Comparison of ENCODE assay signal across 38 cellular contexts in genomic region chr5:147306351-147306750, GRCh38.
"Had no signal": no experiment of that assay in that cellular context is flagged by ENCODE, and none has a peak within 500 bp of the region (broad histone marks: within the 10 kb centered on the region; RNA-seq: fewer than 3 reads in every experiment).

No MANE protein-coding gene starts in this region.

- ATAC-seq: activated CD4-positive, CD25-positive, alpha-beta regulatory T cell treated with anti-CD3 and anti-CD28 coated beads, Interleukin-2, amount 50 U/mL, for 24 hours; activated CD8-positive, alpha-beta T cell treated with anti-CD3 and anti-CD28 coated beads for 36 hours; activated naive CD4-positive, alpha-beta T cell treated with anti-CD3 and anti-CD28 coated beads, Interleukin-2, amount 50 U/mL, for 72 hours; activated T-cell treated with anti-CD3 and anti-CD28 coated beads, Interleukin-2, amount 50 U/mL, for 4 hours; activated T-cell treated with anti-CD3 and anti-CD28 coated beads, Interleukin-2, amount 50 U/mL, for 72 hours; activated T-helper 17 cell treated with anti-CD3 and anti-CD28 coated beads, Interleukin-2, amount 50 U/mL, for 72 hours; body of pancreas had no signal

- H3K27me3 Mint-ChIP-seq: activated CD4-positive, alpha-beta memory T cell treated with anti-CD3 and anti-CD28 coated beads for 36 hours; activated CD4-positive, alpha-beta T cell treated with anti-CD3 and anti-CD28 coated beads, Interleukin-2, amount 10 ng/mL, durations not matched to agents 24 days and 14 days; activated CD8-positive, alpha-beta T cell treated with anti-CD3 and anti-CD28 coated beads for 36 hours; activated naive CD8-positive, alpha-beta T cell treated with anti-CD3 and anti-CD28 coated beads for 36 hours; activated T-helper 17 cell treated with anti-CD3 and anti-CD28 coated beads, Interleukin-2, amount 50 U/mL, for 72 hours had no signal

- H3K27ac Mint-ChIP-seq: activated CD4-positive, alpha-beta memory T cell treated with anti-CD3 and anti-CD28 coated beads for 36 hours; activated CD4-positive, alpha-beta T cell treated with anti-CD3 and anti-CD28 coated beads, Interleukin-2, amount 10 ng/mL, durations not matched to agents 24 days and 14 days; activated CD8-positive, alpha-beta T cell treated with anti-CD3 and anti-CD28 coated beads for 36 hours; activated naive CD4-positive, alpha-beta T cell treated with anti-CD3 and anti-CD28 coated beads for 36 hours; activated naive CD4-positive, alpha-beta T cell treated with anti-CD3 and anti-CD28 coated beads, Interleukin-2, amount 50 U/mL, for 72 hours; activated naive CD8-positive, alpha-beta T cell treated with anti-CD3 and anti-CD28 coated beads for 36 hours; activated T-cell treated with anti-CD3 and anti-CD28 coated beads, Interleukin-2, amount 50 U/mL, for 72 hours; activated T-helper 1 cell treated with anti-CD3 and anti-CD28 coated beads, Interleukin-12 subunit alpha, Interleukin-12 subunit beta, Interleukin-2, Interleukin-4 antibody, amounts not matched to agents 30 ng/mL and 10 ng/mL and 1 ng/mL, durations not matched to agents 14 hours and 24 hours and 36 hours; activated T-helper 17 cell treated with anti-CD3 and anti-CD28 coated beads, Interleukin-2, amount 50 U/mL, for 72 hours; T-helper 1 cell treated with Interleukin-12 subunit alpha and Interleukin-12 subunit beta and Interleukin-4 antibody, amounts not matched to agents 30 μg/mL and 1 μg/mL, for 36 hours; T-helper 2 cell treated with Interferon-gamma antibody and Interleukin-4, amounts not matched to agents 5 μg/mL and 100 μg/mL, for 36 hours had no signal

- H3K36me3 ChIP-seq: adrenal gland, brain microvascular endothelial cell, breast epithelium had no signal

- H3K9me3 ChIP-seq: adrenal gland, body of pancreas, breast epithelium had no signal

- H3K27me3 ChIP-seq: adrenal gland, body of pancreas, brain microvascular endothelial cell, breast epithelium had no signal

- H3K27ac ChIP-seq: body of pancreas, brain microvascular endothelial cell, breast epithelium, VCaP had no signal

- H3K36me3 Mint-ChIP-seq: activated CD4-positive, alpha-beta memory T cell treated with anti-CD3 and anti-CD28 coated beads for 36 hours; activated naive CD4-positive, alpha-beta T cell treated with anti-CD3 and anti-CD28 coated beads, Interleukin-2, amount 50 U/mL, for 72 hours; activated naive CD8-positive, alpha-beta T cell treated with anti-CD3 and anti-CD28 coated beads for 36 hours had no signal

- FAIRE-seq: astrocyte, TTC549 had no signal

- H3K4me1 Mint-ChIP-seq: activated CD4-positive, alpha-beta T cell treated with anti-CD3 and anti-CD28 coated beads, Interleukin-2, amount 10 ng/mL, durations not matched to agents 24 days and 14 days; activated naive CD8-positive, alpha-beta T cell treated with anti-CD3 and anti-CD28 coated beads for 36 hours; activated T-helper 17 cell treated with anti-CD3 and anti-CD28 coated beads, Interleukin-2, amount 50 U/mL, for 72 hours had no signal

- H3K4me1 ChIP-seq: body of pancreas, breast epithelium had no signal

- H3K4me3 Mint-ChIP-seq: activated CD4-positive, alpha-beta memory T cell treated with anti-CD3 and anti-CD28 coated beads for 36 hours; activated CD4-positive, alpha-beta T cell treated with anti-CD3 and anti-CD28 coated beads, Interleukin-2, amount 10 ng/mL, durations not matched to agents 24 days and 14 days; activated CD8-positive, alpha-beta T cell treated with anti-CD3 and anti-CD28 coated beads for 36 hours; activated naive CD4-positive, alpha-beta T cell treated with anti-CD3 and anti-CD28 coated beads for 36 hours; activated naive CD8-positive, alpha-beta T cell treated with anti-CD3 and anti-CD28 coated beads for 36 hours; activated T-cell treated with anti-CD3 and anti-CD28 coated beads, Interleukin-2, amount 50 U/mL, for 4 hours; activated T-cell treated with anti-CD3 and anti-CD28 coated beads, Interleukin-2, amount 50 U/mL, for 72 hours; activated T-helper 1 cell treated with anti-CD3 and anti-CD28 coated beads, Interleukin-12 subunit alpha, Interleukin-12 subunit beta, Interleukin-2, Interleukin-4 antibody, amounts not matched to agents 30 ng/mL and 10 ng/mL and 1 ng/mL, durations not matched to agents 14 hours and 24 hours and 36 hours; activated T-helper 17 cell treated with anti-CD3 and anti-CD28 coated beads, Interleukin-2, amount 50 U/mL, for 72 hours; T-helper 1 cell treated with Interleukin-12 subunit alpha and Interleukin-12 subunit beta and Interleukin-4 antibody, amounts not matched to agents 30 μg/mL and 1 μg/mL, for 36 hours; T-helper 2 cell treated with Interferon-gamma antibody and Interleukin-4, amounts not matched to agents 5 μg/mL and 100 μg/mL, for 36 hours had no signal

- H3K9me3 Mint-ChIP-seq: activated CD4-positive, alpha-beta T cell treated with anti-CD3 and anti-CD28 coated beads, Interleukin-2, amount 10 ng/mL, durations not matched to agents 24 days and 14 days; activated CD8-positive, alpha-beta T cell treated with anti-CD3 and anti-CD28 coated beads for 36 hours; activated T-cell treated with anti-CD3 and anti-CD28 coated beads, Interleukin-2, amount 50 U/mL, for 72 hours; activated T-helper 1 cell treated with anti-CD3 and anti-CD28 coated beads, Interleukin-12 subunit alpha, Interleukin-12 subunit beta, Interleukin-2, Interleukin-4 antibody, amounts not matched to agents 30 ng/mL and 10 ng/mL and 1 ng/mL, durations not matched to agents 14 hours and 24 hours and 36 hours; T-helper 1 cell treated with Interleukin-12 subunit alpha and Interleukin-12 subunit beta and Interleukin-4 antibody, amounts not matched to agents 30 μg/mL and 1 μg/mL, for 36 hours; T-helper 2 cell treated with Interferon-gamma antibody and Interleukin-4, amounts not matched to agents 5 μg/mL and 100 μg/mL, for 36 hours had no signal

- DNase-seq: activated CD4-positive, alpha-beta memory T cell treated with anti-CD3 and anti-CD28 coated beads for 36 hours; activated CD4-positive, alpha-beta T cell treated with anti-CD3 and anti-CD28 coated beads for 1 hour; activated CD4-positive, alpha-beta T cell treated with anti-CD3 and anti-CD28 coated beads for 4 hours; activated CD4-positive, alpha-beta T cell treated with anti-CD3 and anti-CD28 coated beads, Interleukin-2, amount 10 ng/mL, durations not matched to agents 24 days and 14 days; activated CD4-positive, alpha-beta T cell treated with anti-CD3 and anti-CD28 coated beads, Interleukin-2, amount 50 U/mL, for 1 hour; activated CD4-positive, alpha-beta T cell treated with anti-CD3 and anti-CD28 coated beads, Interleukin-2, amount 50 U/mL, for 4 hours; activated CD4-positive, CD25-positive, alpha-beta regulatory T cell; activated CD8-positive, alpha-beta memory T cell treated with anti-CD3 and anti-CD28 coated beads, Interleukin-2, amount 50 U/mL, for 4 hours; activated CD8-positive, alpha-beta T cell treated with anti-CD3 and anti-CD28 coated beads for 36 hours; activated effector memory CD4-positive, alpha-beta T cell treated with anti-CD3 and anti-CD28 coated beads, Interleukin-2, amount 50 U/mL, for 16 hours; activated gamma-delta T cell treated with Interleukin-2 at 50 U/mL for 16 hours; activated naive CD4-positive, alpha-beta T cell; activated naive CD4-positive, alpha-beta T cell treated with anti-CD3 and anti-CD28 coated beads for 36 hours; activated naive CD4-positive, alpha-beta T cell treated with anti-CD3 and anti-CD28 coated beads, Interleukin-2, amount 50 U/mL, for 16 hours; activated naive CD8-positive, alpha-beta T cell treated with anti-CD3 and anti-CD28 coated beads for 36 hours; activated T-cell treated with anti-CD3 and anti-CD28 coated beads for 4 hours; activated T-cell treated with anti-CD3 and anti-CD28 coated beads, Interleukin-2, amount 50 U/mL, for 1 hour; activated T-cell treated with anti-CD3 and anti-CD28 coated beads, Interleukin-2, amount 50 U/mL, for 4 hours; activated T-cell treated with anti-CD3 and anti-CD28 coated beads, Interleukin-2, amount 50 U/mL, for 72 hours; adrenal gland; amniotic stem cell; aorta; body of pancreas; brain microvascular endothelial cell; central memory CD4-positive, alpha-beta T cell; T-helper 1 cell; T-helper 2 cell; T-helper 9 cell had no signal

- H3K4me3 ChIP-seq: adrenal gland, body of pancreas, breast epithelium had no signal
